ENCODE assay signal across 8 cellular contexts in the genomic region with DNA sequence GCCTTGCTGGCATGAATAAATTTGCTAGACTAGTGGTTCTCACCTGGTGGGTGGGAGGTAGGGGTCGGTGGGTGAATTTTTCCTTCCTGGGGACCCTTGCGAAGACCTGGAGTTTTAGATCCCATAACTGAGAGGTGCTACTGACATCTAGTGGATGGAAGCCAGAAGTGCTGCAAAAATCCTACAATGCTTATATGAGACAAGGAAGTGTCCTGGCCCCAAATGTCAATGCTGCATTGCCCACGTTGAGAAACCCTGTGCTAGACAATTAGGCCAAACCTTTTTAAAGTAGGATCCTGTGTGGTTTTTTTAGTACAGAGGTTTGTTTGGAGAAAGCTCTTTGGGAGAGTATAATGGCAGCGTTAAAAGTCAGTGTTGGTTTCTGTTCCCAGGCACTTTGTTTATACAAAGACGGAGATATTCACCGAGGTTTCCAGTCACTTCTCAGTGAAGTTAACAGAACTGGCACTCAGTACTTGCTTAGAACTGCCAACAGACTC. TPM values are rescaled to one million over a fixed set of nuclear protein-coding genes. Genes with fewer than 3 reads are reported as not detected.
DNase-seq lines count a peak whose midpoint lies in the region; ATAC-seq and TF ChIP-seq lines count a peak whose summit lies in the region.

No MANE protein-coding gene starts in this region.

- no peaks in the 10 kb centered on the region for H3K36me3 Mint-ChIP-seq in GM23338 (ENCODE audit: low read depth)

- no peak overlapping the region for H3K27ac Mint-ChIP-seq in GM23338

- no peak overlapping the region for H2AFZ ChIP-seq in GM23338

- peaks cover 60% of the 10 kb centered on the region for H3K27me3 ChIP-seq in GM23338 (ENCODE audit: insufficient read depth)
- H3K27me3 ChIP-seq in kidney epithelial cell (ENCODE audit: control insufficient read depth, insufficient read depth, low read length), result no peaks in the 10 kb centered on the region

- no peak overlapping the region for H3K4me3 Mint-ChIP-seq in GM23338

- peak; percentile 33 to 44 for ATAC-seq in activated CD4-positive, CD25-positive, alpha-beta regulatory T cell treated with anti-CD3 and anti-CD28 coated beads, Interleukin-2, amount 50 U/mL, for 24 hours
- peak; percentile 84 for ATAC-seq in GM23338

- DNase-seq in activated CD4-positive, CD25-positive, alpha-beta regulatory T cell treated with anti-CD3 and anti-CD28 coated beads, Interleukin-2, amount 50 U/mL, for 72 hours, result no peak
- peak; percentile 87 for DNase-seq in GM23338 (ENCODE audit: low spot score)
- peak; percentile 45 for DNase-seq in SK-N-DZ (ENCODE audit: low spot score)
- DNase-seq in cardiac fibroblast (ENCODE audit: low read depth in 2 of 2), result peak; percentile 77 to 84
- peak; percentile 37 for DNase-seq in kidney epithelial cell (ENCODE audit: low read depth)
- peak; percentile 11 for DNase-seq in stimulated activated CD8-positive, alpha-beta memory T cell treated with anti-CD3 and anti-CD28 coated beads, Interleukin-12 subunit alpha, Interleukin-12 subunit beta, amount 100 ng/mL, for 1 hour (ENCODE audit: low read depth)

- peaks cover 45% of the 10 kb centered on the region for H3K27me3 Mint-ChIP-seq in GM23338 (ENCODE audit: insufficient read depth, low read depth, poor library complexity)

- no peaks in the 10 kb centered on the region; the same call in 1 of the 2 replicates for H3K79me2 ChIP-seq in GM23338 (replicated peaks; ENCODE audit: insufficient read depth)

- H3K27ac ChIP-seq in GM23338 (ENCODE audit: low read depth), result no peak overlapping the region

- peaks cover 4% of the 10 kb centered on the region; the same call in 2 of the 3 replicates for H3K4me1 Mint-ChIP-seq in GM23338

- H3K36me3 ChIP-seq in GM23338 (ENCODE audit: insufficient read depth), result no peaks in the 10 kb centered on the region
- H3K36me3 ChIP-seq in kidney epithelial cell (ENCODE audit: control insufficient read depth, insufficient read depth, low read length), result peaks cover 1% of the 10 kb centered on the region

- TF ChIP-seq CTCF in GM23338 (conservative IDR thresholded peaks at IDR 0.05; ENCODE audit: low read depth in 2 of 2) (peak; percentile 83), LNCAP (IDR thresholded peaks at IDR 0.05) (peak; percentile 90), cardiac fibroblast (IDR thresholded peaks at IDR 0.05; ENCODE audit: low read depth, low read length) (peak; percentile 85), kidney epithelial cell (IDR thresholded peaks at IDR 0.05; ENCODE audit: insufficient read depth, low read length, poor library complexity, severe bottlenecking) (peak; percentile 88)

- H3K9me2 ChIP-seq in GM23338 (ENCODE audit: insufficient read depth), result no peaks in the 10 kb centered on the region

- no peaks in the 10 kb centered on the region for H4K20me1 ChIP-seq in GM23338 (replicated peaks; ENCODE audit: insufficient read depth)

- H3K4me3 ChIP-seq in GM23338 (no peak overlapping the region), cardiac fibroblast (replicated peaks in 1 of 2; ENCODE audit: low read depth in 2 of 2, low read length in 2 of 2) (peak overlapping the region; percentile 8 to 11), kidney epithelial cell (ENCODE audit: low read depth, low read length) (peak overlapping the region; percentile 17)

- H3F3A ChIP-seq in GM23338 (replicated peaks; ENCODE audit: low read depth), result no peaks in the 10 kb centered on the region

- H3K4me2 ChIP-seq in GM23338, result no peak overlapping the region

- no peaks in the 10 kb centered on the region for H3K4me1 ChIP-seq in GM23338 (ENCODE audit: insufficient read depth)

- no peaks in the 10 kb centered on the region for H3K9me3 Mint-ChIP-seq in GM23338

TF ChIP-seq in GM23338, 12 proteins besides CTCF, POLR2A, EP300 and RAD21 (continues in another document):
- TF ChIP-seq EZH2phosphoT487 (IDR thresholded peaks at IDR 0.05; ENCODE audit: unreplicated experiment) (no peak), NANOG (IDR thresholded peaks at IDR 0.05; ENCODE audit: borderline replicate concordance) (no peak), STAT1 (IDR thresholded peaks at IDR 0.05; ENCODE audit: unreplicated experiment) (no peak), POLR2AphosphoS5 (IDR thresholded peaks at IDR 0.05; ENCODE audit: low read depth) (no peak), ZNF331 (CRISPR knock-in tag; IDR thresholded peaks at IDR 0.05; ENCODE audit: low read depth) (no peak)
- TF ChIP-seq, protein P1, sequence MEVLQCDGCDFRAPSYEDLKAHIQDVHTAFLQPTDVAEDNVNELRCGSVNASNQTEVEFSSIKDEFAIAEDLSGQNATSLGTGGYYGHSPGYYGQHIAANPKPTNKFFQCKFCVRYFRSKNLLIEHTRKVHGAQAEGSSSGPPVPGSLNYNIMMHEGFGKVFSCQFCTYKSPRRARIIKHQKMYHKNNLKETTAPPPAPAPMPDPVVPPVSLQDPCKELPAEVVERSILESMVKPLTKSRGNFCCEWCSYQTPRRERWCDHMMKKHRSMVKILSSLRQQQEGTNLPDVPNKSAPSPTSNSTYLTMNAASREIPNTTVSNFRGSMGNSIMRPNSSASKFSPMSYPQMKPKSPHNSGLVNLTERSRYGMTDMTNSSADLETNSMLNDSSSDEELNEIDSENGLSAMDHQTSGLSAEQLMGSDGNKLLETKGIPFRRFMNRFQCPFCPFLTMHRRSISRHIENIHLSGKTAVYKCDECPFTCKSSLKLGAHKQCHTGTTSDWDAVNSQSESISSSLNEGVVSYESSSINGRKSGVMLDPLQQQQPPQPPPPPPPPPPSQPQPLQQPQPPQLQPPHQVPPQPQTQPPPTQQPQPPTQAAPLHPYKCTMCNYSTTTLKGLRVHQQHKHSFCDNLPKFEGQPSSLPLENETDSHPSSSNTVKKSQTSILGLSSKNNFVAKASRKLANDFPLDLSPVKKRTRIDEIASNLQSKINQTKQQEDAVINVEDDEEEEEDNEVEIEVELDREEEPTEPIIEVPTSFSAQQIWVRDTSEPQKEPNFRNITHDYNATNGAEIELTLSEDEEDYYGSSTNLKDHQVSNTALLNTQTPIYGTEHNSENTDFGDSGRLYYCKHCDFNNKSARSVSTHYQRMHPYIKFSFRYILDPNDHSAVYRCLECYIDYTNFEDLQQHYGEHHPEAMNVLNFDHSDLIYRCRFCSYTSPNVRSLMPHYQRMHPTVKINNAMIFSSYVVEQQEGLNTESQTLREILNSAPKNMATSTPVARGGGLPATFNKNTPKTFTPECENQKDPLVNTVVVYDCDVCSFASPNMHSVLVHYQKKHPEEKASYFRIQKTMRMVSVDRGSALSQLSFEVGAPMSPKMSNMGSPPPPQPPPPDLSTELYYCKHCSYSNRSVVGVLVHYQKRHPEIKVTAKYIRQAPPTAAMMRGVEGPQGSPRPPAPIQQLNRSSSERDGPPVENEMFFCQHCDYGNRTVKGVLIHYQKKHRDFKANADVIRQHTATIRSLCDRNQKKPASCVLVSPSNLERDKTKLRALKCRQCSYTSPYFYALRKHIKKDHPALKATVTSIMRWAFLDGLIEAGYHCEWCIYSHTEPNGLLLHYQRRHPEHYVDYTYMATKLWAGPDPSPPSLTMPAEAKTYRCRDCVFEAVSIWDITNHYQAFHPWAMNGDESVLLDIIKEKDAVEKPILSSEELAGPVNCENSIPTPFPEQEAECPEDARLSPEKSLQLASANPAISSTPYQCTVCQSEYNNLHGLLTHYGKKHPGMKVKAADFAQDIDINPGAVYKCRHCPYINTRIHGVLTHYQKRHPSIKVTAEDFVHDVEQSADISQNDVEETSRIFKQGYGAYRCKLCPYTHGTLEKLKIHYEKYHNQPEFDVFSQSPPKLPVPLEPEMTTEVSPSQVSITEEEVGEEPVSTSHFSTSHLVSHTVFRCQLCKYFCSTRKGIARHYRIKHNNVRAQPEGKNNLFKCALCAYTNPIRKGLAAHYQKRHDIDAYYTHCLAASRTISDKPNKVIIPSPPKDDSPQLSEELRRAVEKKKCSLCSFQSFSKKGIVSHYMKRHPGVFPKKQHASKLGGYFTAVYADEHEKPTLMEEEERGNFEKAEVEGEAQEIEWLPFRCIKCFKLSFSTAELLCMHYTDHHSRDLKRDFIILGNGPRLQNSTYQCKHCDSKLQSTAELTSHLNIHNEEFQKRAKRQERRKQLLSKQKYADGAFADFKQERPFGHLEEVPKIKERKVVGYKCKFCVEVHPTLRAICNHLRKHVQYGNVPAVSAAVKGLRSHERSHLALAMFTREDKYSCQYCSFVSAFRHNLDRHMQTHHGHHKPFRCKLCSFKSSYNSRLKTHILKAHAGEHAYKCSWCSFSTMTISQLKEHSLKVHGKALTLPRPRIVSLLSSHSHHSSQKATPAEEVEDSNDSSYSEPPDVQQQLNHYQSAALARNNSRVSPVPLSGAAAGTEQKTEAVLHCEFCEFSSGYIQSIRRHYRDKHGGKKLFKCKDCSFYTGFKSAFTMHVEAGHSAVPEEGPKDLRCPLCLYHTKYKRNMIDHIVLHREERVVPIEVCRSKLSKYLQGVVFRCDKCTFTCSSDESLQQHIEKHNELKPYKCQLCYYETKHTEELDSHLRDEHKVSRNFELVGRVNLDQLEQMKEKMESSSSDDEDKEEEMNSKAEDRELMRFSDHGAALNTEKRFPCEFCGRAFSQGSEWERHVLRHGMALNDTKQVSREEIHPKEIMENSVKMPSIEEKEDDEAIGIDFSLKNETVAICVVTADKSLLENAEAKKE (CRISPR knock-in tag; IDR thresholded peaks at IDR 0.05), result no peak
- TF ChIP-seq, protein P2, sequence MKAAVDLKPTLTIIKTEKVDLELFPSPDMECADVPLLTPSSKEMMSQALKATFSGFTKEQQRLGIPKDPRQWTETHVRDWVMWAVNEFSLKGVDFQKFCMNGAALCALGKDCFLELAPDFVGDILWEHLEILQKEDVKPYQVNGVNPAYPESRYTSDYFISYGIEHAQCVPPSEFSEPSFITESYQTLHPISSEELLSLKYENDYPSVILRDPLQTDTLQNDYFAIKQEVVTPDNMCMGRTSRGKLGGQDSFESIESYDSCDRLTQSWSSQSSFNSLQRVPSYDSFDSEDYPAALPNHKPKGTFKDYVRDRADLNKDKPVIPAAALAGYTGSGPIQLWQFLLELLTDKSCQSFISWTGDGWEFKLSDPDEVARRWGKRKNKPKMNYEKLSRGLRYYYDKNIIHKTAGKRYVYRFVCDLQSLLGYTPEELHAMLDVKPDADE (IDR thresholded peaks at IDR 0.05), result no peak

RNA-seq across cellular contexts. Expression of a gene that starts 9.6 kb away (rescaled TPM):
- total RNA-seq in GM23338 (2014; rRNA removed; shearing (Covaris generic)), result 0.50 and 2.1 TPM in 2 replicates
- 0.50 and 1.7 TPM in 2 replicates for polyA plus RNA-seq in GM23338 (2016; fragmentation: Nextera tagmentation; extraction: Ambion mirVana)
- 0.02 TPM in 1 of 2 replicates, not detected in the other for polyA plus RNA-seq in SK-N-DZ (2014; cell fraction: cytosol; rRNA removed)
- not detected in 2 replicates for polyA plus RNA-seq in SK-N-DZ (2014; cell fraction: nucleus; rRNA removed)
- 22.5 and 23.6 TPM in 2 replicates for total RNA-seq in kidney epithelial cell

RNA-seq across cellular contexts. Expression of a gene that starts 30.4 kb away (rescaled TPM):
- 0.54 and 2.6 TPM in 2 replicates for total RNA-seq in GM23338 (2014; rRNA removed; shearing (Covaris generic))
- polyA plus RNA-seq in GM23338 (2016; fragmentation: Nextera tagmentation; extraction: Ambion mirVana), result 13.0 and 25.1 TPM in 2 replicates
- not detected in 2 replicates for polyA plus RNA-seq in SK-N-DZ (2014; cell fraction: cytosol; rRNA removed)
- not detected in 2 replicates for polyA plus RNA-seq in SK-N-DZ (2014; cell fraction: nucleus; rRNA removed)
- not detected in 2 replicates for total RNA-seq in kidney epithelial cell
